In genomic region chr5:31378136-31378535, GRCh38 we compare ENCODE assay signal across 16 cellular contexts.
"Had no signal": no experiment of that assay in that cellular context is flagged by ENCODE, and none has a peak within 500 bp of the region (broad histone marks: within the 10 kb centered on the region; RNA-seq: fewer than 3 reads in every experiment).

No MANE protein-coding gene starts in this region.

- DNase-seq: dorsolateral prefrontal cortex; effector CD4-positive, alpha-beta T cell; naive B cell; sigmoid colon; stimulated activated CD4-positive, alpha-beta T cell treated with anti-CD3 and anti-CD28 coated beads, Interleukin-2, amount 100 ng/mL, for 24 hours; stimulated activated CD4-positive, alpha-beta T cell treated with anti-CD3 and anti-CD28 coated beads, Interleukin-4, amount 100 ng/mL, for 24 hours; stimulated activated naive CD8-positive, alpha-beta T cell treated with anti-CD3 and anti-CD28 coated beads, Interleukin-15, Interleukin-2, amounts not matched to agents 100 U/mL and 50 U/mL, for 24 hours; substantia nigra; testis; tibial artery; upper lobe of left lung had no signal

- H3K4me1 ChIP-seq: parathyroid adenoma, sigmoid colon, testis, tibial artery, upper lobe of left lung had no signal

- H3K36me3 ChIP-seq: sigmoid colon, tibial artery, upper lobe of left lung had no signal

- H3K27ac ChIP-seq: dorsolateral prefrontal cortex, parathyroid adenoma, sigmoid colon, testis, tibial artery, upper lobe of left lung had no signal

- H3K4me3 ChIP-seq: dorsolateral prefrontal cortex, lung, sigmoid colon, testis, tibial artery, upper lobe of left lung had no signal

- H3K27me3 ChIP-seq: sigmoid colon, testis, tibial artery, upper lobe of left lung had no signal

- H2AFZ ChIP-seq: parathyroid adenoma had no signal

- H3K9me3 ChIP-seq: sigmoid colon, testis, tibial artery, upper lobe of left lung had no signal

- H3K9ac ChIP-seq: parathyroid adenoma had no signal

- ATAC-seq: left lobe of liver; natural killer cell treated with Interleukin-12 subunit alpha and Interleukin-12 subunit beta and Interleukin-15 and Interleukin-18, amount 100 ng/mL, for 72 hours; stimulated activated memory B cell treated with anti-CD40 and anti-IgM and Interleukin-4, amounts not matched to agents 10 μg/mL and 1 μg/mL and 100 μg/mL, for 72 hours; stimulated activated naive CD8-positive, alpha-beta T cell treated with anti-CD3 and anti-CD28 coated beads, Interleukin-15, Interleukin-2, amounts not matched to agents 100 U/mL and 50 U/mL, for 24 hours had no signal
